Comparison of ENCODE assay signal across 34 cellular contexts in the genomic region with DNA sequence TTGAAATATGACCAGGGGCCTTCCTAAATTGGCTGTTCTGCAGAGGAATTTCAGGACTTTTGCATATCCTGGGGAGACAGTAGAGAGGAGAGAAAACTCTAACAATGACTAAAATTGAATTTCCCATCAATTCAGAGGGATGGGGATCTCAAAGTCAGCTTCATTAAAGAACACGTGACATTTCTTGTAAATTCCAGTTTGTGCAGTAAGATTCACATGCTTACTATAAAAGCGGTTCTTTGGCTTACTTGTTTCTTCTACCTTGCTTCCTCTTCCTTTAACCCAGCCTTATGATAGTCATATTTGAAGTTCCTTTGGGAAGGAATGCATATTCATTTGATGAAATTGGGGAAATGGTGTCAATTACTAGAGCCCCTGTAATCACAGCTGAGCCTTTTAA.
"Had no signal": no experiment of that assay in that cellular context is flagged by ENCODE, and none has a peak within 500 bp of the region (broad histone marks: within the 10 kb centered on the region; RNA-seq: fewer than 3 reads in every experiment).

No MANE protein-coding gene starts in this region.

- H3K27me3 ChIP-seq: MG63 had no signal

- H3K9me3 ChIP-seq: MG63 had no signal

- H3K36me3 ChIP-seq: MG63 had no signal

- DNase-seq: Karpas-422, Kasumi-1, MG63, MM.1S, MV-4-11, NCI-H1048, NCI-H1092, NCI-H1092 treated with DMSO at 0.1 percent for 48 hours, NCI-H1105, NCI-H1105 treated with DMSO at 0.1 percent for 48 hours, NCI-H1417 treated with DMSO at 0.1 percent for 48 hours, NCI-H1436, NCI-H1436 treated with DMSO at 0.1 percent for 48 hours, NCI-H146, NCI-H1694, NCI-H1694 treated with DMSO at 0.1 percent for 48 hours, NCI-H187, NCI-H187 treated with DMSO at 0.1 percent for 48 hours, NCI-H1930, NCI-H2029, NCI-H2029 treated with DMSO at 0.1 percent for 48 hours, NCI-H2081, NCI-H2081 treated with DMSO at 0.1 percent for 48 hours, NCI-H2107, NCI-H2171, NCI-H2171 treated with DMSO at 0.1 percent for 48 hours, NCI-H2227 treated with DMSO at 0.1 percent for 48 hours, NCI-H345, NCI-H446, NCI-H446 treated with DMSO at 0.1 percent for 48 hours, NCI-H510A, NCI-H510A treated with DMSO at 0.1 percent for 48 hours, NCI-H524, NCI-H524 treated with DMSO at 0.1 percent for 48 hours had no signal

- H3K4me3 ChIP-seq: MG63 had no signal
